ENCODE assay signal across 16 cellular contexts in the genomic region with DNA sequence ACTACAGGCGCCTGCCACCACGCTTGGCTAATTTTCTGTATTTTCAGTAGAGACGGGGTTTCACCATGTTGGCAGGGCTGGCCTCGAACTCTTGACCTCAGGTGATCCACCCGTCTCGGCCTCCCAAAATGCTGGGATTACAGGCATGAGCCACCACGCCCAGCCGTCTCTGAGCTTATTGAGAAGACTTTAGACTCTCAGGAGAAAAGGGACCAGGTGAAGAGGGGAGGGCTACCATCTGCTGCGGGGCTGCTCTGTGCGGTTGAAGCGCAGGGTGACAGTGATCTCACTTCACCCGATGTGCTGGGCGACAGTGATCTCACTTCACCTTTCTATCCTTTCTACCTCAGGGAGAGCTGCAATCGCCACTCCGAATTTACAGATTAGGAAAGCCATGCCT. TPM values are rescaled to one million over a fixed set of nuclear protein-coding genes. Genes with fewer than 3 reads are reported as not detected.
DNase-seq lines count a peak whose midpoint lies in the region; ATAC-seq and TF ChIP-seq lines count a peak whose summit lies in the region.
"Had no signal": no experiment of that assay in that cellular context is flagged by ENCODE, and none has a peak within 500 bp of the region (broad histone marks: within the 10 kb centered on the region; RNA-seq: fewer than 3 reads in every experiment).

No MANE protein-coding gene starts in this region.

- no peak overlapping the region for H4K91ac ChIP-seq in H9 (ENCODE audit: insufficient read length, low read depth, low read length)

- H2AFZ ChIP-seq in H9 (ENCODE audit: low read length) = no peak overlapping the region
- H2AFZ ChIP-seq: GM23248 had no signal

- H3K27me3 ChIP-seq in H9 (ENCODE audit: insufficient read depth, low read length) = no peaks in the 10 kb centered on the region

- intact Hi-C loops in posterior vena cava (cut with DNase I) = no loop called here

- H2BK15ac ChIP-seq in H9 (ENCODE audit: low read depth, low read length) = no peak overlapping the region

- no peaks in the 10 kb centered on the region for H3K9me3 ChIP-seq in H9 (ENCODE audit: control insufficient read depth, low read depth, low read length)

- no peak overlapping the region for H3K27ac ChIP-seq in H9 (ENCODE audit: insufficient read length, low read depth, low read length)
- H3K27ac ChIP-seq: GM23248 had no signal

- no peaks in the 10 kb centered on the region for H3K4me1 ChIP-seq in H9 (ENCODE audit: insufficient read depth, low read length)

- H3K4me3 Mint-ChIP-seq in H9 = no peak overlapping the region
- H3K4me3 Mint-ChIP-seq: CD4-positive, alpha-beta memory T cell; HFFc6 had no signal

- H4K5ac ChIP-seq in H9 (ENCODE audit: insufficient read length, low read depth, low read length) = no peak overlapping the region

- H3K9ac ChIP-seq in H9 (ENCODE audit: extremely low read depth, insufficient read length, low read length) = no peak overlapping the region
- H3K9ac ChIP-seq: GM23248 had no signal

- peaks cover 24 to 63% (median 50%) of the 10 kb centered on the region in 3 experiments; a peak in 6 of 7 replicates for H3K36me3 Mint-ChIP-seq in H9 (ENCODE audit: insufficient read depth in 1 of 3, low read depth in 3 of 3)

- H3K27ac Mint-ChIP-seq in H9 = peak overlapping the region in 2 of 3 experiments; percentile 42 to 44; a peak in 2 of 7 replicates
- H3K27ac Mint-ChIP-seq: HFFc6 had no signal

- no CpG with 5 or more reads among the region's 15 CpGs for WGBS in H9 (ENCODE audit: extremely low coverage, insufficient read length, low lambda C conversion rate)

- H2BK12ac ChIP-seq in H9 (ENCODE audit: insufficient read length, low read depth, low read length) = no peak overlapping the region

- no peak overlapping the region for H3K4me2 ChIP-seq in H9 (ENCODE audit: insufficient read depth, insufficient read length, low read length)

- H2BK120ac ChIP-seq in H9 (ENCODE audit: low read depth, low read length, poor library complexity, severe bottlenecking) = no peak overlapping the region

- no peaks in the 10 kb centered on the region for H3K79me1 ChIP-seq in H9 (ENCODE audit: insufficient read depth, low read depth, low read length, poor library complexity, severe bottlenecking)

- DNase-seq in D341Med (ENCODE audit: low spot score) (peak; percentile 61), H9 (no peak), NCI-H2171 treated with DMSO at 0.1 percent for 48 hours (lab: John Stamatoyannopoulos, UW) (peak; percentile 62), posterior vena cava (ENCODE audit: low spot score) (peak; percentile 69), NCI-H1436 treated with DMSO at 0.1 percent for 48 hours (lab: John Stamatoyannopoulos, UW) (no peak)
- DNase-seq: C1 segment of cervical spinal cord; Calu3; CD4-positive, alpha-beta memory T cell; COR-L47; DMS153; DND-41; GM23248; H7; HFFc6 had no signal

- no peak for ATAC-seq in HG03520 (IDR thresholded peaks at IDR 0.05; ENCODE audit: unreplicated experiment)
- ATAC-seq: HCT116 had no signal

- H3K14ac ChIP-seq in H9 (ENCODE audit: insufficient read depth, low read length) = no peak overlapping the region

- no peak overlapping the region for H3T11ph ChIP-seq in H9 (ENCODE audit: low read length)

- TF ChIP-seq CTCF in H9 (conservative IDR thresholded peaks at IDR 0.05) = no peak

- no peaks in the 10 kb centered on the region for H3K4me1 Mint-ChIP-seq in H9

- no peak overlapping the region for H3K18ac ChIP-seq in H9 (ENCODE audit: insufficient read length, low read depth, low read length)

- H3K4ac ChIP-seq in H9 (ENCODE audit: low read depth, low read length) = no peak overlapping the region

- H3K56ac ChIP-seq in H9 (ENCODE audit: insufficient read length, low read depth, low read length) = no peak overlapping the region

- H3K79me2 ChIP-seq in H9 (ENCODE audit: insufficient read depth, low read length) = no peaks in the 10 kb centered on the region

- H2BK5ac ChIP-seq in H9 (ENCODE audit: insufficient read length, low read length) = no peak overlapping the region

- H2AK5ac ChIP-seq in H9 (ENCODE audit: insufficient read length, low read length) = no peak overlapping the region

- no peak overlapping the region for H2BK20ac ChIP-seq in H9 (ENCODE audit: low read depth, low read length, poor library complexity, severe bottlenecking)

- no peaks in the 10 kb centered on the region for H3K27me3 Mint-ChIP-seq in H9 (ENCODE audit: low read depth)
- H3K27me3 Mint-ChIP-seq: CD4-positive, alpha-beta memory T cell had no signal

- H4K8ac ChIP-seq in H9 (replicated peaks; ENCODE audit: insufficient read length, low read depth, low read length) = no peak overlapping the region

- H4K20me1 ChIP-seq in H9 (ENCODE audit: control insufficient read depth, insufficient read depth, insufficient read length) = no peaks in the 10 kb centered on the region

- no peaks in the 10 kb centered on the region for H3K9me3 Mint-ChIP-seq in H9
- H3K9me3 Mint-ChIP-seq: HFFc6 had no signal

- no peak overlapping the region for H3K23ac ChIP-seq in H9 (ENCODE audit: insufficient read length, low read depth, low read length)

- H3K23me2 ChIP-seq in H9 (ENCODE audit: insufficient read length, low read depth, low read length, poor library complexity, severe bottlenecking) = no peaks in the 10 kb centered on the region

RNA-seq across cellular contexts. Expression of a gene that starts 25.3 kb away (rescaled TPM):
- total RNA-seq in H9 (2021) (111 and 118 TPM in 2 replicates), posterior vena cava (100 to 1,000 TPM in 1 of 2 donors, 10 to 100 TPM in 1; 99.8 to 125 TPM)

Comparison
In these comparisons a context has a peak if more than half of its experiments do, and no peak if none do; other contexts are left out.
1. DNase-seq: peak in D341Med (single experiment), NCI-H2171 treated with DMSO at 0.1 percent for 48 hours (single experiment) and posterior vena cava (single experiment); none in H9 (single experiment) and NCI-H1436 treated with DMSO at 0.1 percent for 48 hours (single experiment).